Comparison of ENCODE assay signal across 22 cellular contexts in genomic region chrX:153700967-153701366, GRCh38. TPM values are rescaled to one million over a fixed set of nuclear protein-coding genes. Genes with fewer than 3 reads are reported as not detected.
"Had no signal": no experiment of that assay in that cellular context is flagged by ENCODE, and none has a peak within 500 bp of the region (broad histone marks: within the 10 kb centered on the region; RNA-seq: fewer than 3 reads in every experiment).

No MANE protein-coding gene starts in this region.

- H3K27ac Mint-ChIP-seq: activated naive CD8-positive, alpha-beta T cell; endodermal cell had no signal

- H3K4me3 Mint-ChIP-seq: activated naive CD8-positive, alpha-beta T cell; endodermal cell; natural killer cell had no signal

- H3K36me3 Mint-ChIP-seq: activated naive CD8-positive, alpha-beta T cell; natural killer cell had no signal

- H3K9me3 ChIP-seq: neutrophil, tibial nerve, uterus had no signal

- H3K4me3 ChIP-seq: cardiac muscle cell, tibial nerve, uterus had no signal

- H3K4me1 ChIP-seq: parathyroid adenoma had no signal

- H3K9me3 Mint-ChIP-seq: natural killer cell had no signal

- H3K36me3 ChIP-seq: uterus had no signal

- H3K4me1 Mint-ChIP-seq: endodermal cell had no signal

- ATAC-seq: natural killer cell had no signal

- H3K27me3 ChIP-seq: cardiac muscle cell, neutrophil, tibial nerve, uterus had no signal

- H3K27ac ChIP-seq: cardiac muscle cell, epithelial cell of prostate, neutrophil, parathyroid adenoma, uterus, WERI-Rb-1 had no signal

- DNase-seq: activated CD4-positive, alpha-beta T cell treated with anti-CD3 and anti-CD28 coated beads for 1 hour; activated gamma-delta T cell; amniotic stem cell; endodermal cell; foreskin melanocyte; kidney glomerular epithelial cell; mesendoderm; natural killer cell; stimulated activated naive CD4-positive, alpha-beta T cell treated with Interleukin-2 at 50 U/mL for 16 hours; SW 1271; T-helper 2 cell; uterus; WERI-Rb-1 had no signal

RNA-seq across cellular contexts. Expression of gene PNCK, which starts 27.4 kb away (rescaled TPM):
- total RNA-seq: activated CD8-positive, alpha-beta memory T cell treated with anti-CD3 and anti-CD28 coated beads for 36 hours; dermis microvascular lymphatic vessel endothelial cell had no signal
- polyA plus RNA-seq: fibroblast of lung had no signal

RNA-seq across cellular contexts. Expression of gene DUSP9, which starts 54.0 kb away (rescaled TPM):
- total RNA-seq: fibroblast of lung, natural killer cell, tibial nerve had no signal
- polyA plus RNA-seq: fibroblast of lung had no signal
